In genomic region chr20:35264755-35265154, GRCh38 we compare ENCODE assay signal across 11 cellular contexts. TPM values are rescaled to one million over a fixed set of nuclear protein-coding genes. Genes with fewer than 3 reads are reported as not detected.
DNase-seq lines count a peak whose midpoint lies in the region; ATAC-seq and TF ChIP-seq lines count a peak whose summit lies in the region.
"Had no signal": no experiment of that assay in that cellular context is flagged by ENCODE, and none has a peak within 500 bp of the region (broad histone marks: within the 10 kb centered on the region; RNA-seq: fewer than 3 reads in every experiment).

No MANE protein-coding gene starts in this region.

- H3K4me3 ChIP-seq in HFF-Myc (replicated peaks; ENCODE audit: low read depth, low read length), result no peak overlapping the region
- H3K4me3 ChIP-seq in Panc1 (ENCODE audit: low read depth in 2 of 2, low read length in 2 of 2), result no peak overlapping the region
- H3K4me3 ChIP-seq in epithelial cell of proximal tubule (ENCODE audit: low read depth, low read length), result no peak overlapping the region
- no peak overlapping the region for H3K4me3 ChIP-seq in smooth muscle cell
- H3K4me3 ChIP-seq: esophagus squamous epithelium had no signal

- POLR2A ChIA-PET in Panc1 (lab: Charles Lee), result interaction anchor here (0.6 to 0.7 kb wide), 2 partner anchors 11 to 666 kb away, joined by 8 to 19 read pairs; no protein-coding TSS in a partner anchor

- in situ Hi-C loops in Panc1 (cut with HindIII; ENCODE audit: low pct_unique_long_range_greater_than_20kb, low sequenced_read_pairs), result no loop called here

- peaks cover 42% of the 10 kb centered on the region for H3K36me3 Mint-ChIP-seq in activated T-cell treated with anti-CD3 and anti-CD28 coated beads, Interleukin-2, amount 50 U/mL, for 24 hours (ENCODE audit: low read depth)

- H3K79me2 ChIP-seq in smooth muscle cell (ENCODE audit: low read depth), result no peaks in the 10 kb centered on the region

- H3K9me3 ChIP-seq in Panc1 (ENCODE audit: control insufficient read depth, insufficient read depth, low read depth, low read length) (no peaks in the 10 kb centered on the region), smooth muscle cell (replicated peaks; ENCODE audit: low read depth) (no peaks in the 10 kb centered on the region)
- H3K9me3 ChIP-seq: esophagus squamous epithelium had no signal

- no peaks in the 10 kb centered on the region for H3F3A ChIP-seq in smooth muscle cell (ENCODE audit: low read depth)

- no peaks in the 10 kb centered on the region for H3K36me3 ChIP-seq in Panc1 (ENCODE audit: control insufficient read depth, insufficient read depth, low read length)
- no peaks in the 10 kb centered on the region for H3K36me3 ChIP-seq in smooth muscle cell (ENCODE audit: low read depth)

- H3K4me1 ChIP-seq in Panc1 (ENCODE audit: control insufficient read depth, insufficient read depth, low read length) (peaks cover 6% of the 10 kb centered on the region), smooth muscle cell (ENCODE audit: low read depth) (peaks cover 18% of the 10 kb centered on the region)

- no peak overlapping the region for H3K4me3 Mint-ChIP-seq in activated T-cell treated with anti-CD3 and anti-CD28 coated beads, Interleukin-2, amount 50 U/mL, for 24 hours

- WGBS in smooth muscle cell (ENCODE audit: low lambda C conversion rate), result 35% methylated on average over 1 of the region's 1 CpG

- peak; percentile 21 for TF ChIP-seq CTCF in HFF-Myc (IDR thresholded peaks at IDR 0.05; ENCODE audit: low read depth, low read length, missing control alignments)
- no peak for TF ChIP-seq CTCF in Panc1 (IDR thresholded peaks at IDR 0.05)
- TF ChIP-seq CTCF in epithelial cell of proximal tubule (conservative IDR thresholded peaks at IDR 0.05; ENCODE audit: low read depth, low read length), result peak; percentile 78
- TF ChIP-seq CTCF in smooth muscle cell (IDR thresholded peaks at IDR 0.05; ENCODE audit: borderline replicate concordance, insufficient read depth, poor library complexity, severe bottlenecking), result peak; percentile 15

- CTCF ChIA-PET in Panc1 (lab: Charles Lee), result interaction anchor here (0.6 to 1.3 kb wide), 2 partner anchors 120 to 354 kb away, joined by 3 to 5 read pairs; no protein-coding TSS in a partner anchor

- DNase-seq in HFF-Myc (ENCODE audit: extremely low read depth, low read depth), result no peak
- DNase-seq in Panc1 (ENCODE audit: low read depth, low spot score), result no peak
- DNase-seq in epithelial cell of proximal tubule (ENCODE audit: low read depth), result no peak
- no peak for DNase-seq in smooth muscle cell (lab: John Stamatoyannopoulos, UW; ENCODE audit: unreplicated experiment)
- no peak for DNase-seq in activated effector memory CD4-positive, alpha-beta T cell treated with Interleukin-2 at 50 U/mL for 16 hours
- no peak for DNase-seq in activated T-cell treated with anti-CD3 and anti-CD28 coated beads, Interleukin-2, amount 50 U/mL, for 24 hours
- DNase-seq: activated naive CD4-positive, alpha-beta T cell; esophagus squamous epithelium; NCI-H446 had no signal

- H3K27me3 ChIP-seq in Panc1 (ENCODE audit: control insufficient read depth, insufficient read depth, low read length), result no peaks in the 10 kb centered on the region
- H3K27me3 ChIP-seq in smooth muscle cell (ENCODE audit: low read depth), result no peaks in the 10 kb centered on the region
- H3K27me3 ChIP-seq: esophagus squamous epithelium had no signal

- no peaks in the 10 kb centered on the region for H3K27me3 Mint-ChIP-seq in activated T-cell treated with anti-CD3 and anti-CD28 coated beads, Interleukin-2, amount 50 U/mL, for 24 hours

- no peak overlapping the region for H3K27ac Mint-ChIP-seq in activated T-cell treated with anti-CD3 and anti-CD28 coated beads, Interleukin-2, amount 50 U/mL, for 24 hours

- no peak overlapping the region for H3K27ac ChIP-seq in Panc1 (ENCODE audit: low read length)
- H3K27ac ChIP-seq in smooth muscle cell (ENCODE audit: low read depth), result no peak overlapping the region
- H3K27ac ChIP-seq: esophagus squamous epithelium had no signal

- no peak overlapping the region for H3K4me2 ChIP-seq in smooth muscle cell

- intact Hi-C loops in Panc1 (cut with micrococcal nuclease; ENCODE audit: unreplicated experiment), result loop anchor here (5.0 to 10.0 kb wide), 3 partner anchors 50 to 432 kb away; partner anchors contain the start of gene EDEM2

- BruUV-seq in Panc1 (replicated peaks; lab: Mats Ljungman, UMichigan), result no TSS peak

- no peaks in the 10 kb centered on the region for H3K9me3 Mint-ChIP-seq in activated T-cell treated with anti-CD3 and anti-CD28 coated beads, Interleukin-2, amount 50 U/mL, for 24 hours

- peaks cover 3% of the 10 kb centered on the region for H3K4me1 Mint-ChIP-seq in activated T-cell treated with anti-CD3 and anti-CD28 coated beads, Interleukin-2, amount 50 U/mL, for 24 hours (ENCODE audit: low read depth)

- H3K9ac ChIP-seq in smooth muscle cell (ENCODE audit: low read depth), result no peak overlapping the region

- ATAC-seq in Panc1 (peak; percentile 56), HG02852 (IDR thresholded peaks at IDR 0.05; ENCODE audit: unreplicated experiment) (no peak)

- peaks cover 15% of the 10 kb centered on the region for H4K20me1 ChIP-seq in smooth muscle cell (ENCODE audit: low read depth)

- H2AFZ ChIP-seq in smooth muscle cell (ENCODE audit: low read depth), result no peak overlapping the region

RNA-seq across cellular contexts. Expression of gene MMP24OS, which starts 13.2 kb away (rescaled TPM):
- 83.8 TPM for total RNA-seq in Panc1 (2021; ENCODE audit: unreplicated experiment)
- polyA plus RNA-seq in Panc1 (2012; ENCODE audit: insufficient read length), result 178 TPM
- total RNA-seq in epithelial cell of proximal tubule, result 16.1 and 32.3 TPM in 2 replicates
- 14.3 and 22.7 TPM in 2 replicates for total RNA-seq in smooth muscle cell
- polyA plus RNA-seq in smooth muscle cell, result 43.7 and 44.7 TPM in 2 replicates

RNA-seq across cellular contexts. Expression of gene EIF6, which starts 19.8 kb away (rescaled TPM):
- total RNA-seq in Panc1 (2021; ENCODE audit: unreplicated experiment) (258 TPM), epithelial cell of proximal tubule (315 and 480 TPM in 2 replicates), smooth muscle cell (76.4 and 110 TPM in 2 replicates)
- polyA plus RNA-seq in Panc1 (2012; ENCODE audit: insufficient read length), result 285 TPM
- polyA plus RNA-seq in smooth muscle cell, result 179 and 251 TPM in 2 replicates

RNA-seq across cellular contexts. Expression of gene FAM83C, which starts 27.5 kb away (rescaled TPM):
- total RNA-seq in Panc1 (2021; ENCODE audit: unreplicated experiment) (not detected), epithelial cell of proximal tubule (0.14 TPM in 1 of 2 replicates, not detected in the other), smooth muscle cell (0.27 and 0.49 TPM in 2 replicates)
- polyA plus RNA-seq in Panc1 (2012; ENCODE audit: insufficient read length), result not detected
- 0.05 TPM in 1 of 2 replicates, not detected in the other for polyA plus RNA-seq in smooth muscle cell
- total RNA-seq: subcutaneous adipose tissue had no signal

RNA-seq across cellular contexts. Expression of gene MMP24, which starts 38.3 kb away (rescaled TPM):
- total RNA-seq in Panc1 (2021; ENCODE audit: unreplicated experiment) (7.1 TPM), epithelial cell of proximal tubule (8.2 and 12.2 TPM in 2 replicates), smooth muscle cell (0.09 and 0.45 TPM in 2 replicates)
- 5.6 TPM for polyA plus RNA-seq in Panc1 (2012; ENCODE audit: insufficient read length)
- polyA plus RNA-seq in smooth muscle cell, result 0.03 and 0.97 TPM in 2 replicates
